Comparison of ENCODE assay signal across 8 cellular contexts in genomic region chr5:119341452-119342349, GRCh38. TPM values are rescaled to one million over a fixed set of nuclear protein-coding genes. Genes with fewer than 3 reads are reported as not detected.
A peak's percentile ranks its signal among the peaks of the same experiment; 100 is the strongest.
DNase-seq lines count a peak whose midpoint lies in the region; ATAC-seq and TF ChIP-seq lines count a peak whose summit lies in the region.

No MANE protein-coding gene starts in this region.

- ATAC-seq in GM18508 (IDR thresholded peaks at IDR 0.05; ENCODE audit: insufficient read depth, unreplicated experiment): peak; percentile 41
- peak; percentile 47 for ATAC-seq in GM21737 (IDR thresholded peaks at IDR 0.05; ENCODE audit: unreplicated experiment)
- ATAC-seq in foreskin keratinocyte: peak; percentile 30

- H3K27ac ChIP-seq in KOPT-K1 (ENCODE audit: low read depth, low read length, poor library complexity, severe bottlenecking): peak overlapping the region; percentile 95
- H3K27ac ChIP-seq in foreskin keratinocyte: no peak overlapping the region

- H3K4me1 ChIP-seq in foreskin keratinocyte: no peaks in the 10 kb centered on the region

- TF ChIP-seq CTCF in foreskin keratinocyte (conservative IDR thresholded peaks at IDR 0.05): no peak

- H3K36me3 ChIP-seq in KOPT-K1 (ENCODE audit: insufficient read depth, low read length): peaks cover 8% of the 10 kb centered on the region; the same call in 1 of the 2 replicates

- DNase-seq in foreskin keratinocyte (no peak), NCI-H146 treated with DMSO at 0.1 percent for 48 hours (lab: John Stamatoyannopoulos, UW; ENCODE audit: unreplicated experiment) (no peak), NCI-H510A (lab: John Stamatoyannopoulos, UW) (no peak), hepatic stellate cell (ENCODE audit: low spot score) (no peak), NCI-H510A treated with DMSO at 0.1 percent for 48 hours (lab: John Stamatoyannopoulos, UW) (no peak)

- no peaks in the 10 kb centered on the region for H3K9me3 ChIP-seq in KOPT-K1 (ENCODE audit: insufficient read depth, low read length, poor library complexity, severe bottlenecking)

- H3K27me3 ChIP-seq in foreskin keratinocyte: no peaks in the 10 kb centered on the region

RNA-seq across cellular contexts. Expression of gene TNFAIP8, which starts 14.1 kb away (rescaled TPM):
- 17.1 and 19.4 TPM in 2 replicates for total RNA-seq in foreskin keratinocyte
- polyA plus RNA-seq in foreskin keratinocyte: 7.6 and 8.2 TPM in 2 replicates
